Comparison of ENCODE assay signal across 19 cellular contexts in the genomic region with DNA sequence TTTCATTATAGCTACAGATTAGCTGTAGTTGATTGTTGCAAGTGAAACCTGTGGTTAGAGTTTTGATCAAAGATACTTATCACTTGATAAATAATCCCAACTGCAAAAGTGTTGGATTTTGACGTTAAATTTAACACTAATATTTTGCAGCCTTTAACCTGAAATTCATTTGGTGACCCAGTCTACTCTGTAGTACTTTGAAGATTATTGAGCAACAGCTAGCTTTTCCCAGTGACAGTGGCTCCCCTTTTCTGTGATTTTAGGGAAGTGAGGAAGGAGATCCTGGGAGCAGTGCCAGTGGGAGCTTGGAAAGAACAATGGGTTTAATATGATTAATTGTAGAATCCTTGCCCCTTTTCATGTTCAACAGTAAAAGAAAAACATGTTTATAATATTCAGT.
DNase-seq lines count a peak whose midpoint lies in the region; ATAC-seq and TF ChIP-seq lines count a peak whose summit lies in the region.
"Had no signal": no experiment of that assay in that cellular context is flagged by ENCODE, and none has a peak within 500 bp of the region (broad histone marks: within the 10 kb centered on the region; RNA-seq: fewer than 3 reads in every experiment).

No MANE protein-coding gene starts in this region.

- no peak for ATAC-seq in heart right ventricle
- ATAC-seq in left cardiac atrium: no peak
- ATAC-seq in activated B cell treated with CpG ODN at 0.5 μM for 24 hours (ENCODE audit: low read depth): no peak
- no peak for ATAC-seq in GM21390 (IDR thresholded peaks at IDR 0.05; ENCODE audit: unreplicated experiment)

- POLR2A ChIA-PET in activated B cell treated with CpG ODN at 0.5 μM for 24 hours (lab: Charles Lee): interaction anchor here (1.2 kb wide), 1 partner anchor 65 kb away, joined by 3 read pairs; no protein-coding TSS in a partner anchor

- TF ChIP-seq CTCF in heart right ventricle (IDR thresholded peaks at IDR 0.05): no peak
- no peak for TF ChIP-seq CTCF in activated B cell treated with CpG ODN at 0.5 μM for 24 hours (IDR thresholded peaks at IDR 0.05)
- TF ChIP-seq CTCF in liver (IDR thresholded peaks at IDR 0.05; ENCODE audit: low read depth, low read length, missing input control): no peak
- no peak for TF ChIP-seq CTCF in stomach (IDR thresholded peaks at IDR 0.05)

- TF ChIP-seq POLR2A in stomach (IDR thresholded peaks at IDR 0.05): no peak

- H3K36me3 Mint-ChIP-seq in activated B cell treated with CpG ODN at 0.5 μM for 24 hours (ENCODE audit: low read depth): peaks cover 44% of the 10 kb centered on the region
- H3K36me3 Mint-ChIP-seq in activated naive CD4-positive, alpha-beta T cell treated with anti-CD3 and anti-CD28 coated beads, Interleukin-2, amount 10 ng/mL, durations not matched to agents 7 days and 5 days: peaks cover 20% of the 10 kb centered on the region

- DNase-seq in heart right ventricle: peak in 1 of 2 donors; percentile 28
- no peak for DNase-seq in left cardiac atrium
- no peak for DNase-seq in activated B cell treated with CpG ODN at 0.5 μM for 24 hours
- no peak for DNase-seq in stomach
- DNase-seq in NCI-H82 treated with DMSO at 0.1 percent for 48 hours (lab: John Stamatoyannopoulos, UW; ENCODE audit: unreplicated experiment): no peak
- no peak for DNase-seq in activated naive CD4-positive, alpha-beta T cell treated with anti-CD3 and anti-CD28 coated beads, Interleukin-2, amount 10 ng/mL, durations not matched to agents 7 days and 5 days
- DNase-seq: activated CD4-positive, alpha-beta T cell treated with anti-CD3 and anti-CD28 coated beads for 4 hours; endodermal cell; foreskin melanocyte; GM23248; NCI-H146; NCI-H2227 treated with DMSO at 0.1 percent for 48 hours; right lobe of liver; stimulated activated CD4-positive, alpha-beta T cell treated with anti-CD3 and anti-CD28 coated beads, Interleukin-2, amount 100 ng/mL, for 24 hours; T-helper 9 cell had no signal

- H3K9ac ChIP-seq in liver (ENCODE audit: low read depth in 1 of 2, low read length in 2 of 2): no peak overlapping the region
- H3K9ac ChIP-seq: GM23248 had no signal

- WGBS in heart right ventricle, 2 donors: 52 to 67% methylated on average over 1 of the region's 1 CpG
- 12% methylated on average over 1 of the region's 1 CpG for WGBS in liver
- 12 to 36% (median 21%) methylated on average over 1 of the region's 1 CpG for WGBS in stomach, 5 donors

- H3K27me3 ChIP-seq in heart right ventricle: no peaks in the 10 kb centered on the region
- no peaks in the 10 kb centered on the region for H3K27me3 ChIP-seq in liver (ENCODE audit: control insufficient read depth in 4 of 4, insufficient read depth in 4 of 4, low read length in 3 of 4)
- H3K27me3 ChIP-seq in stomach: no peaks in the 10 kb centered on the region
- H3K27me3 ChIP-seq: cardiac muscle cell, right lobe of liver had no signal

- H3K4me3 ChIP-seq in heart right ventricle (no peak overlapping the region), liver (ENCODE audit: low read depth in 1 of 3, low read length in 3 of 3) (no peak overlapping the region), stomach (no peak overlapping the region)
- H3K4me3 ChIP-seq: cardiac muscle cell, GM23248, right lobe of liver had no signal

- H3K27ac Mint-ChIP-seq in activated B cell treated with CpG ODN at 0.5 μM for 24 hours: no peak overlapping the region
- no peak overlapping the region for H3K27ac Mint-ChIP-seq in activated naive CD4-positive, alpha-beta T cell treated with anti-CD3 and anti-CD28 coated beads, Interleukin-2, amount 10 ng/mL, durations not matched to agents 7 days and 5 days
- H3K27ac Mint-ChIP-seq: endodermal cell had no signal

- no peaks in the 10 kb centered on the region for H3K9me3 Mint-ChIP-seq in activated B cell treated with CpG ODN at 0.5 μM for 24 hours
- H3K9me3 Mint-ChIP-seq in activated naive CD4-positive, alpha-beta T cell treated with anti-CD3 and anti-CD28 coated beads, Interleukin-2, amount 10 ng/mL, durations not matched to agents 7 days and 5 days: no peaks in the 10 kb centered on the region
- H3K9me3 Mint-ChIP-seq: endodermal cell had no signal

- H3K9me3 ChIP-seq in heart right ventricle (no peaks in the 10 kb centered on the region), liver (ENCODE audit: control insufficient read depth in 4 of 4, low read length in 3 of 4) (no peaks in the 10 kb centered on the region), stomach (no peaks in the 10 kb centered on the region)
- H3K9me3 ChIP-seq: right lobe of liver had no signal

- H3K36me3 ChIP-seq in heart right ventricle: peaks cover 0 to 3% (median 0%) of the 10 kb centered on the region in 9 donors
- no peaks in the 10 kb centered on the region for H3K36me3 ChIP-seq in liver (ENCODE audit: control insufficient read depth in 4 of 4, insufficient read depth in 3 of 4, low read depth in 1 of 4, low read length in 3 of 4)
- H3K36me3 ChIP-seq in stomach: no peaks in the 10 kb centered on the region
- H3K36me3 ChIP-seq: cardiac muscle cell, right lobe of liver had no signal

- H3K4me1 Mint-ChIP-seq in activated B cell treated with CpG ODN at 0.5 μM for 24 hours: peaks cover 87% of the 10 kb centered on the region
- H3K4me1 Mint-ChIP-seq in activated naive CD4-positive, alpha-beta T cell treated with anti-CD3 and anti-CD28 coated beads, Interleukin-2, amount 10 ng/mL, durations not matched to agents 7 days and 5 days: peaks cover 55% of the 10 kb centered on the region

- peak overlapping the region; percentile 32 for H3K4me3 Mint-ChIP-seq in activated B cell treated with CpG ODN at 0.5 μM for 24 hours
- no peak overlapping the region for H3K4me3 Mint-ChIP-seq in activated naive CD4-positive, alpha-beta T cell treated with anti-CD3 and anti-CD28 coated beads, Interleukin-2, amount 10 ng/mL, durations not matched to agents 7 days and 5 days
- H3K4me3 Mint-ChIP-seq: endodermal cell had no signal

- intact Hi-C loops in heart right ventricle (cut with DNase I): loop anchor here in 6 of 10 donors (5.0 to 10.0 kb wide), 4 partner anchors 34 to 84 kb away; a partner anchor contains a TSS
- intact Hi-C loops in left cardiac atrium (cut with DNase I): loop anchor here in 1 of 2 donors (5.0 kb wide), 1 partner anchor 76 kb away; a partner anchor contains a TSS
- intact Hi-C loops in activated B cell treated with CpG ODN at 0.5 μM for 24 hours (cut with micrococcal nuclease): loop anchor here (2.0 kb wide), 1 partner anchor 18 kb away; no protein-coding TSS in a partner anchor
- intact Hi-C loops in stomach (cut with DNase I; ENCODE audit: low total_unique reads): loop anchor here (10.0 kb wide), 1 partner anchor 74 kb away; a partner anchor contains a TSS

- H3K27me3 Mint-ChIP-seq in activated B cell treated with CpG ODN at 0.5 μM for 24 hours: no peaks in the 10 kb centered on the region
- no peaks in the 10 kb centered on the region for H3K27me3 Mint-ChIP-seq in activated naive CD4-positive, alpha-beta T cell treated with anti-CD3 and anti-CD28 coated beads, Interleukin-2, amount 10 ng/mL, durations not matched to agents 7 days and 5 days

- CTCF ChIA-PET in activated B cell treated with CpG ODN at 0.5 μM for 24 hours (lab: Charles Lee): no interaction called here
- CTCF ChIA-PET in activated naive CD4-positive, alpha-beta T cell treated with anti-CD3 and anti-CD28 coated beads, Interleukin-2, amount 10 ng/mL, durations not matched to agents 7 days and 5 days (lab: Charles Lee): interaction anchor here (1.0 kb wide), 1 partner anchor 76 kb away, joined by 3 read pairs; no protein-coding TSS in a partner anchor

- no peak for TF ChIP-seq RAD21 in liver (IDR thresholded peaks at IDR 0.05)

- TF ChIP-seq EP300 in stomach (IDR thresholded peaks at IDR 0.05): no peak

- H3K27ac ChIP-seq in heart right ventricle (peak overlapping the region in 6 of 10 donors; percentile 19 to 78 (median 45)), liver (ENCODE audit: low read depth in 1 of 2, low read length in 2 of 2) (no peak overlapping the region), stomach (peak overlapping the region in 3 of 5 donors; percentile 29 to 78 (median 70))
- H3K27ac ChIP-seq: cardiac muscle cell, GM23248, HL-60 had no signal

- H3K4me1 ChIP-seq in heart right ventricle (peaks cover 13 to 99% (median 72%) of the 10 kb centered on the region in 9 donors), liver (ENCODE audit: control insufficient read depth in 4 of 4, insufficient read depth in 4 of 4, low read length in 3 of 4) (peaks cover 5 to 35% (median 27%) of the 10 kb centered on the region in 4 donors), stomach (peaks cover 47 to 86% (median 66%) of the 10 kb centered on the region in 4 donors)

TF ChIP-seq in liver, 16 proteins besides CTCF, POLR2A, EP300 and RAD21 (continues in another document):
- TF ChIP-seq RXRA (IDR thresholded peaks at IDR 0.05) (peak in 1 of 2 donors; percentile 21), HNF4A (conservative IDR thresholded peaks at IDR 0.05) (no peak), NR2F2 (IDR thresholded peaks at IDR 0.05) (peak; percentile 35), YY1 (IDR thresholded peaks at IDR 0.05) (no peak)
- TF ChIP-seq, protein P1, sequence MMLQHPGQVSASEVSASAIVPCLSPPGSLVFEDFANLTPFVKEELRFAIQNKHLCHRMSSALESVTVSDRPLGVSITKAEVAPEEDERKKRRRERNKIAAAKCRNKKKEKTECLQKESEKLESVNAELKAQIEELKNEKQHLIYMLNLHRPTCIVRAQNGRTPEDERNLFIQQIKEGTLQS (IDR thresholded peaks at IDR 0.05): no peak
- TF ChIP-seq, protein P2, sequence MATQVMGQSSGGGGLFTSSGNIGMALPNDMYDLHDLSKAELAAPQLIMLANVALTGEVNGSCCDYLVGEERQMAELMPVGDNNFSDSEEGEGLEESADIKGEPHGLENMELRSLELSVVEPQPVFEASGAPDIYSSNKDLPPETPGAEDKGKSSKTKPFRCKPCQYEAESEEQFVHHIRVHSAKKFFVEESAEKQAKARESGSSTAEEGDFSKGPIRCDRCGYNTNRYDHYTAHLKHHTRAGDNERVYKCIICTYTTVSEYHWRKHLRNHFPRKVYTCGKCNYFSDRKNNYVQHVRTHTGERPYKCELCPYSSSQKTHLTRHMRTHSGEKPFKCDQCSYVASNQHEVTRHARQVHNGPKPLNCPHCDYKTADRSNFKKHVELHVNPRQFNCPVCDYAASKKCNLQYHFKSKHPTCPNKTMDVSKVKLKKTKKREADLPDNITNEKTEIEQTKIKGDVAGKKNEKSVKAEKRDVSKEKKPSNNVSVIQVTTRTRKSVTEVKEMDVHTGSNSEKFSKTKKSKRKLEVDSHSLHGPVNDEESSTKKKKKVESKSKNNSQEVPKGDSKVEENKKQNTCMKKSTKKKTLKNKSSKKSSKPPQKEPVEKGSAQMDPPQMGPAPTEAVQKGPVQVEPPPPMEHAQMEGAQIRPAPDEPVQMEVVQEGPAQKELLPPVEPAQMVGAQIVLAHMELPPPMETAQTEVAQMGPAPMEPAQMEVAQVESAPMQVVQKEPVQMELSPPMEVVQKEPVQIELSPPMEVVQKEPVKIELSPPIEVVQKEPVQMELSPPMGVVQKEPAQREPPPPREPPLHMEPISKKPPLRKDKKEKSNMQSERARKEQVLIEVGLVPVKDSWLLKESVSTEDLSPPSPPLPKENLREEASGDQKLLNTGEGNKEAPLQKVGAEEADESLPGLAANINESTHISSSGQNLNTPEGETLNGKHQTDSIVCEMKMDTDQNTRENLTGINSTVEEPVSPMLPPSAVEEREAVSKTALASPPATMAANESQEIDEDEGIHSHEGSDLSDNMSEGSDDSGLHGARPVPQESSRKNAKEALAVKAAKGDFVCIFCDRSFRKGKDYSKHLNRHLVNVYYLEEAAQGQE (IDR thresholded peaks at IDR 0.05): no peak

Comparison
In these comparisons a context has a peak if more than half of its experiments do, and no peak if none do; other contexts are left out.
1. H3K27ac ChIP-seq: peak in heart right ventricle (6 of 10) and stomach (3 of 5); none in liver (0 of 2).